ENCODE assay signal across 16 cellular contexts in the genomic region with DNA sequence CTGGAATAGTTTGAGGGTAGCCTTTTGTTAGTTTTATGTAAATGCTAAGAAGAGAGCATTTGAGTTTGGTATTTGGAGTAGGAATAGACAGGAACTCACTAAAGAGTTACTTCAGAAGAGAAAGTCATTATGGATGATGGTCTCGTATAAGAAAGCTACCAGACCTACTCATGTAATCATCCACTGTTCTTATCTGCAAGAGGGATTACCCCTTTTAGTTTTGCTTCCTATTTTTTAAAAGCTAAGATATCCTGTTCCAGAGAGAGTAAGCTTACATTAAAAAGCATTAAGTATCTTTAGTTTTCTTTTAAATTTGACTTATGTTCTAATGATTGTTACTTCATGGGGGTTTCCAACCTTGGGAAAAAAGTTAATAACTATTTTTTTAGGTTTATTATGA. TPM values are rescaled to one million over a fixed set of nuclear protein-coding genes. Genes with fewer than 3 reads are reported as not detected.
A peak's percentile ranks its signal among the peaks of the same experiment; 100 is the strongest.
DNase-seq lines count a peak whose midpoint lies in the region; ATAC-seq and TF ChIP-seq lines count a peak whose summit lies in the region.
"Had no signal": no experiment of that assay in that cellular context is flagged by ENCODE, and none has a peak within 500 bp of the region (broad histone marks: within the 10 kb centered on the region; RNA-seq: fewer than 3 reads in every experiment).

No MANE protein-coding gene starts in this region.

- no peaks in the 10 kb centered on the region for H3K4me1 ChIP-seq in BE2C
- H3K4me1 ChIP-seq: gastroesophageal sphincter had no signal

- H3K36me3 ChIP-seq in BE2C = no peaks in the 10 kb centered on the region
- H3K36me3 ChIP-seq: gastroesophageal sphincter, pancreas had no signal

- H3K4me3 ChIP-seq in BE2C (ENCODE audit: low read depth, low read length) = no peak overlapping the region
- H3K4me3 ChIP-seq: gastroesophageal sphincter, pancreas had no signal

- no peak for TF ChIP-seq CTCF in BE2C (IDR thresholded peaks at IDR 0.05; ENCODE audit: low read depth, low read length)

- H3K27me3 ChIP-seq in BE2C = peaks cover 23% of the 10 kb centered on the region
- H3K27me3 ChIP-seq: gastroesophageal sphincter, pancreas had no signal

- DNase-seq in inferior parietal cortex (ENCODE audit: extremely low spot score) (peak; percentile 0), DMS79 treated with DMSO at 0.1 percent for 48 hours (lab: John Stamatoyannopoulos, UW) (no peak), BE2C (no peak), globus pallidus (ENCODE audit: low spot score) (no peak), NCI-H69 (lab: John Stamatoyannopoulos, UW) (no peak)
- DNase-seq: activated CD4-positive, alpha-beta T cell treated with anti-CD3 and anti-CD28 coated beads, Interleukin-2, amount 50 U/mL, for 48 hours; activated naive CD4-positive, alpha-beta T cell treated with anti-CD3 and anti-CD28 coated beads, Interleukin-2, amount 50 U/mL, for 16 hours; left ventricle myocardium superior; NCI-H446 treated with DMSO at 0.1 percent for 48 hours; pancreas; stimulated activated CD4-positive, alpha-beta T cell treated with anti-CD3 and anti-CD28 coated beads, Interleukin-1b, Interleukin-23, amount 100 ng/mL, for 48 hours; substantia nigra had no signal

- ATAC-seq in GM18867 (IDR thresholded peaks at IDR 0.05; ENCODE audit: unreplicated experiment) = peak; percentile 48
- ATAC-seq in GM21723 (IDR thresholded peaks at IDR 0.05; ENCODE audit: unreplicated experiment) = peak; percentile 65
- ATAC-seq in HG03558 (IDR thresholded peaks at IDR 0.05; ENCODE audit: extremely low read depth, unreplicated experiment) = peak; percentile 72
- ATAC-seq: gastroesophageal sphincter, left ventricle myocardium superior, pancreas had no signal

- H3K9me3 ChIP-seq in BE2C = no peaks in the 10 kb centered on the region
- H3K9me3 ChIP-seq: gastroesophageal sphincter, pancreas had no signal

RNA-seq across cellular contexts. Expression of gene ART3, which starts 12.5 kb away (rescaled TPM):
- 0.71 TPM for polyA plus RNA-seq in BE2C (2012; ENCODE audit: insufficient read depth, insufficient read length, low read depth)

RNA-seq across cellular contexts. Expression of gene CXCL11, which starts 26.1 kb away (rescaled TPM):
- not detected for polyA plus RNA-seq in BE2C (2012; ENCODE audit: insufficient read depth, insufficient read length, low read depth)

RNA-seq across cellular contexts. Expression of gene CXCL10, which starts 38.7 kb away (rescaled TPM):
- polyA plus RNA-seq in BE2C (2012; ENCODE audit: insufficient read depth, insufficient read length, low read depth) = not detected

RNA-seq across cellular contexts. Expression of gene CXCL9, which starts 54.7 kb away (rescaled TPM):
- not detected for polyA plus RNA-seq in BE2C (2012; ENCODE audit: insufficient read depth, insufficient read length, low read depth)
